ENCODE assay signal across 1 cellular context in the genomic region with DNA sequence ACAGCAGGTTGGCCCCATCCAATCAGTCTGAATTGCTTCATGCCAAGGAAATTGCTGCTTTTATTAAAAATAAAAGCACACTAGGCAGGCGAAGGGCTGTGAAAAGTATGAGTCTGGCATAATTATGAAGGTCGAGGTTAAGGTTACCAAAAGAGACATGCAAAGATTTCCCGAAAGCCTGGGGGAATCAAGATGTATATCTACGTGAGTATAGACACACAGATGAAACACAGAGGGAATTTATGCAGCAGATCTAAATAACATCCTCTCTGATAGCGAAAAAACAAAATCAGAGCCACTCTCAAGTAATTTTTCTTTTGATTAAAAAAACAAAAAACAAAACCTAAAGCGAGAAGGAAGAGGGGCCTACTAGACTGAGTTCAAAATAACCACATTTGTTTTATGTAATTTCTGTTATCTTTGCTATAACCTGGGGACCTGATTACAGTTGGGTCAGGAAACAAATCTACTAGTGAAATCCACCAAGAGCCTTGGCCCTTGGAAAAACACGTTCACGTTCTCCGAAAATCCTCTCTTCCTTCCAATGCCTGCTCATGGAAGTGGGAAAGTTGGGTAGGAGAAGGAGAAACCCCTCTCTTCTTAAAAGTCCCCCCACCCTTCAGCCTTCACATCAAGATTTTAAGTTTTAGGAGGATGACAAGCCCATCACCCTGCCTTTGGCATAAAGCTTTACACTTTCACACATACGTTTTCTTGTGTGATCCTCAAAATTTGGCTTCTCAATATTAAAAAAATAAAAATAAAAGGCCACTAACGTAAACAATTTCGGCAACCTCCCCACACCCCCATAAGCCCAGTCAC.
TF ChIP-seq lines count a peak whose summit lies in the region.

No MANE protein-coding gene starts in this region.

TF ChIP-seq in H1, 55 proteins besides CTCF, POLR2A, EP300 and RAD21 (continued from another document):
- TF ChIP-seq SP2 (IDR thresholded peaks at IDR 0.05; ENCODE audit: low read length) (no peak), BRCA1 (IDR thresholded peaks at IDR 0.05; ENCODE audit: low read depth, low read length) (no peak), CREB1 (IDR thresholded peaks at IDR 0.05) (no peak)
